In the genomic region with DNA sequence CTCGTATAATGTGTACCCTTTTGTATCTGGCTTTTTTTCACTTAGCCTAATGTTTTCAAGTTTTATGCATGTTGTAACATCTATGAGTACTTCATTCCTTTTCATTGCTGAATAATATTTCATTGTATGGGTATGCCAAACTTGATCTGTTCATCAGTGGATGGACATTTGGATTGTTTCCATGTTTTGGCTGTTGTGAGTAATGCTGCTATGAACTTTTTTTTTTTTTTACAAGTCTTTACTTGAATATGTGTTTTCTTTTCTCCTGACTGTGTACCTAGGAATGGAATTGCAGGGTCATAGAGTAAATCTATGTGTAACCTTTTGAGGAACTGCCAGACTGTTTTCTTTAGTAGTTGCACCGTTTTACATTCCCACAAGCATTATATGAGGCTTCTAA, we compare ENCODE assay signal across 1 cellular context.
TF ChIP-seq lines count a peak whose summit lies in the region.

No MANE protein-coding gene starts in this region.

TF ChIP-seq in A549, 52 proteins besides CTCF, POLR2A, EP300 and RAD21 (continued from another document):
- TF ChIP-seq, protein P1, sequence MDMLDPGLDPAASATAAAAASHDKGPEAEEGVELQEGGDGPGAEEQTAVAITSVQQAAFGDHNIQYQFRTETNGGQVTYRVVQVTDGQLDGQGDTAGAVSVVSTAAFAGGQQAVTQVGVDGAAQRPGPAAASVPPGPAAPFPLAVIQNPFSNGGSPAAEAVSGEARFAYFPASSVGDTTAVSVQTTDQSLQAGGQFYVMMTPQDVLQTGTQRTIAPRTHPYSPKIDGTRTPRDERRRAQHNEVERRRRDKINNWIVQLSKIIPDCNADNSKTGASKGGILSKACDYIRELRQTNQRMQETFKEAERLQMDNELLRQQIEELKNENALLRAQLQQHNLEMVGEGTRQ (IDR thresholded peaks at IDR 0.05), result no peak
- no peak for TF ChIP-seq EHF (CRISPR knock-in tag; IDR thresholded peaks at IDR 0.05)
- no peak for TF ChIP-seq JUN (IDR thresholded peaks at IDR 0.05)
- no peak for TF ChIP-seq ZC3H11A (IDR thresholded peaks at IDR 0.05)
- TF ChIP-seq BCL3 (IDR thresholded peaks at IDR 0.05), result no peak
- no peak for TF ChIP-seq BHLHE40 (IDR thresholded peaks at IDR 0.05; ENCODE audit: low read depth, low read length)
- no peak for TF ChIP-seq NFE2L2 (conservative IDR thresholded peaks at IDR 0.05; ENCODE audit: low read length)
- no peak for TF ChIP-seq ZNF302 (CRISPR knock-in tag; IDR thresholded peaks at IDR 0.05)
- TF ChIP-seq CBX8 (IDR thresholded peaks at IDR 0.05), result no peak
TF ChIP-seq in A549: peak in this region for 0.
